Comparison of ENCODE assay signal across 11 cellular contexts in genomic region chr3:126753191-126754160, GRCh38. TPM values are rescaled to one million over a fixed set of nuclear protein-coding genes. Genes with fewer than 3 reads are reported as not detected.
DNase-seq lines count a peak whose midpoint lies in the region; ATAC-seq and TF ChIP-seq lines count a peak whose summit lies in the region.
"Had no signal": no experiment of that assay in that cellular context is flagged by ENCODE, and none has a peak within 500 bp of the region (broad histone marks: within the 10 kb centered on the region; RNA-seq: fewer than 3 reads in every experiment).

No MANE protein-coding gene starts in this region.

- in situ Hi-C loops in astrocyte of the spinal cord (cut with HindIII; ENCODE audit: low sequenced_read_pairs), result no loop called here

- DNase-seq in HS-27A (ENCODE audit: low read depth) (peak; percentile 85), astrocyte of the spinal cord (ENCODE audit: low read depth, low spot score) (peak; percentile 29), left colon (no peak), upper lobe of right lung (peak; percentile 78), heart right ventricle (no peak), omental fat pad (ENCODE audit: low spot score) (no peak)
- DNase-seq: activated T-cell treated with anti-CD3 and anti-CD28 coated beads for 4 hours, hippocampal formation, sigmoid colon had no signal

- ATAC-seq in left colon (peak; percentile 34), upper lobe of right lung (peak; percentile 84), heart right ventricle (no peak), omental fat pad (ENCODE audit: low FRiP score) (no peak), HG03354 (IDR thresholded peaks at IDR 0.05; ENCODE audit: poor library complexity, severe bottlenecking, unreplicated experiment) (no peak)

- 89% methylated on average over 14 of the region's 14 CpGs for WGBS in heart right ventricle, 2 donors

- no peaks in the 10 kb centered on the region for H3K36me3 ChIP-seq in upper lobe of right lung
- no peaks in the 10 kb centered on the region for H3K36me3 ChIP-seq in heart right ventricle
- H3K36me3 ChIP-seq: sigmoid colon had no signal

- H3K4me1 ChIP-seq in upper lobe of right lung (peaks cover 9% of the 10 kb centered on the region), heart right ventricle (peaks cover 0 to 38% (median 11%) of the 10 kb centered on the region in 9 donors)

- intact Hi-C loops in left colon (cut with DNase I, micrococcal nuclease) (loop anchor here in 1 of 2 donors (10.0 kb wide), 1 partner anchor 221 kb away; no protein-coding TSS in a partner anchor), upper lobe of right lung (cut with DNase I) (loop anchor here (10.0 kb wide), 1 partner anchor 231 kb away; the partner anchor contains the start of gene PLXNA1), heart right ventricle (cut with DNase I) (loop anchor here in 9 of 10 donors (1.0 to 10.0 kb wide), 16 partner anchors 229 to 794 kb away; partner anchors contain the start of gene PLXNA1 (in 3 of the 9))

- no peak for TF ChIP-seq CTCF in astrocyte of the spinal cord (IDR thresholded peaks at IDR 0.05; ENCODE audit: low read depth, low read length)
- no peak for TF ChIP-seq CTCF in upper lobe of right lung (IDR thresholded peaks at IDR 0.05)
- no peak for TF ChIP-seq CTCF in heart right ventricle (IDR thresholded peaks at IDR 0.05)
- TF ChIP-seq CTCF in omental fat pad (IDR thresholded peaks at IDR 0.05), result no peak

- no peak overlapping the region for H3K4me3 ChIP-seq in astrocyte of the spinal cord (ENCODE audit: low read depth, low read length)
- H3K4me3 ChIP-seq in upper lobe of right lung, result no peak overlapping the region
- H3K4me3 ChIP-seq in heart right ventricle, result no peak overlapping the region
- H3K4me3 ChIP-seq: sigmoid colon, SK-N-MC had no signal

- H3K9me3 ChIP-seq in upper lobe of right lung (no peaks in the 10 kb centered on the region), heart right ventricle (no peaks in the 10 kb centered on the region)
- H3K9me3 ChIP-seq: sigmoid colon had no signal

- H3K27ac ChIP-seq in upper lobe of right lung (peak overlapping the region; percentile 30), heart right ventricle (no peak overlapping the region)
- H3K27ac ChIP-seq: sigmoid colon, SK-N-MC had no signal

- H3K27me3 ChIP-seq in upper lobe of right lung, result no peaks in the 10 kb centered on the region
- H3K27me3 ChIP-seq in heart right ventricle, result no peaks in the 10 kb centered on the region
- H3K27me3 ChIP-seq: sigmoid colon had no signal

RNA-seq across cellular contexts. Expression of gene CHCHD6, which starts 49.4 kb away (rescaled TPM):
- total RNA-seq in left colon (10 to 100 TPM in 1 of 2 donors, 1 to 10 TPM in 1; 8.9 to 11.4 TPM), upper lobe of right lung (17.1 TPM), heart right ventricle (10 to 100 TPM in 6 of 10 donors, 1 to 10 TPM in 4; 5.2 to 15.8 (median 10.2) TPM), omental fat pad (10 to 100 TPM in 2 of 4 donors, 1 to 10 TPM in 2; 7.5 to 19.7 (median 11.5) TPM)
- polyA plus RNA-seq in heart right ventricle, result 10 to 100 TPM in 1 of 2 donors, 1 to 10 TPM in 1; 9.9 to 27.0 TPM

Comparison
In these comparisons a context has a peak if more than half of its experiments do, and no peak if none do; other contexts are left out.
1. DNase-seq: peak in HS-27A (single experiment), astrocyte of the spinal cord (single experiment) and upper lobe of right lung (single experiment); none in left colon (0 of 2), heart right ventricle (0 of 2) and omental fat pad (single experiment).
2. ATAC-seq: peak in left colon (single experiment) and upper lobe of right lung (single experiment); none in heart right ventricle (0 of 8), omental fat pad (single experiment) and HG03354 (single experiment).